1 cellular context compared by ENCODE assay signal in the genomic region with DNA sequence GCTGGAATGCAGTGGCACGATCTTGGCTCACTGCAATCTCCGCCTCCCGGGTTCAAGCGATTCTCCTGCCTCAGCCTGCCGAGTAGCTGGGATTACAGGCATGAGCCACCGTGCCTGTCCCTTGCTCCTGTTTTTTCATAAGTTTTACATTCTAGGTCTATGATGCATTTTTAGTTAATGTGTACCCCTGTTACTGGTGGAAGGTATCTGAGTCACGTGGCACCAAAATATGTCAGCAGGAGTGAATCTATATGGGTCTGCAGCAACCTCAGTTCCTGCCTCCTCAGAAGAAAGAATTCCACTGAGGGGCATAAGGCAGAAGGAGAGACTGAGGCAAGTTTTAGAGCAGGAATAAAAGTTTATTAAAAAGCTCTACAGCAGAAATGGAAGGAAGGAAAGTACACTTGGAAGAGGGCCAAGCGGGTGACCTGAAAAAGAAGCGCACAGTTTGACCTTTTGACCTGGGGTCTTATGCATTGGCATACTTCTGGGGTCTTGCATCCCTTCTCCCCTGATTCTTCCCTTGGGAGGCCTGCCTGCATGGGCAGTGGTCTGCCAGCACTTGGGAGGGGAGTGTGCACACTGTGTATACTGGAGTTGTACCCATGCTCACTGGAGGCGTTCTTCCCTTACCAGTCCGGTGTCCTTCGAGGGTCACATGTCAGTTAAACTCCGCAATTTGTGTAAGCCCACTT.
TF ChIP-seq lines count a peak whose summit lies in the region.

No MANE protein-coding gene starts in this region.

TF ChIP-seq in K562, 482 proteins besides CTCF, POLR2A, EP300 and RAD21:
- TF ChIP-seq, protein P1, sequence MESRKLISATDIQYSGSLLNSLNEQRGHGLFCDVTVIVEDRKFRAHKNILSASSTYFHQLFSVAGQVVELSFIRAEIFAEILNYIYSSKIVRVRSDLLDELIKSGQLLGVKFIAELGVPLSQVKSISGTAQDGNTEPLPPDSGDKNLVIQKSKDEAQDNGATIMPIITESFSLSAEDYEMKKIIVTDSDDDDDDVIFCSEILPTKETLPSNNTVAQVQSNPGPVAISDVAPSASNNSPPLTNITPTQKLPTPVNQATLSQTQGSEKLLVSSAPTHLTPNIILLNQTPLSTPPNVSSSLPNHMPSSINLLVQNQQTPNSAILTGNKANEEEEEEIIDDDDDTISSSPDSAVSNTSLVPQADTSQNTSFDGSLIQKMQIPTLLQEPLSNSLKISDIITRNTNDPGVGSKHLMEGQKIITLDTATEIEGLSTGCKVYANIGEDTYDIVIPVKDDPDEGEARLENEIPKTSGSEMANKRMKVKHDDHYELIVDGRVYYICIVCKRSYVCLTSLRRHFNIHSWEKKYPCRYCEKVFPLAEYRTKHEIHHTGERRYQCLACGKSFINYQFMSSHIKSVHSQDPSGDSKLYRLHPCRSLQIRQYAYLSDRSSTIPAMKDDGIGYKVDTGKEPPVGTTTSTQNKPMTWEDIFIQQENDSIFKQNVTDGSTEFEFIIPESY (CRISPR knock-in tag; IDR thresholded peaks at IDR 0.05) = peak; percentile 92
- TF ChIP-seq, protein P2, sequence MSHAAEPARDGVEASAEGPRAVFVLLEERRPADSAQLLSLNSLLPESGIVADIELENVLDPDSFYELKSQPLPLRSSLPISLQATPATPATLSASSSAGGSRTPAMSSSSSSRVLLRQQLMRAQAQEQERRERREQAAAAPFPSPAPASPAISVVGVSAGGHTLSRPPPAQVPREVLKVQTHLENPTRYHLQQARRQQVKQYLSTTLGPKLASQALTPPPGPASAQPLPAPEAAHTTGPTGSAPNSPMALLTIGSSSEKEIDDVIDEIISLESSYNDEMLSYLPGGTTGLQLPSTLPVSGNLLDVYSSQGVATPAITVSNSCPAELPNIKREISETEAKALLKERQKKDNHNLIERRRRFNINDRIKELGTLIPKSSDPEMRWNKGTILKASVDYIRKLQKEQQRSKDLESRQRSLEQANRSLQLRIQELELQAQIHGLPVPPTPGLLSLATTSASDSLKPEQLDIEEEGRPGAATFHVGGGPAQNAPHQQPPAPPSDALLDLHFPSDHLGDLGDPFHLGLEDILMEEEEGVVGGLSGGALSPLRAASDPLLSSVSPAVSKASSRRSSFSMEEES (CRISPR knock-in tag; IDR thresholded peaks at IDR 0.05) = peak; percentile 22; the same call in 1 of the 2 replicates
- TF ChIP-seq ZNF232 (CRISPR knock-in tag; IDR thresholded peaks at IDR 0.05) (no peak), USF1 (CRISPR knock-in tag; IDR thresholded peaks at IDR 0.05) (peak; percentile 17; the same call in 1 of the 2 replicates), PHF21A (IDR thresholded peaks at IDR 0.05; ENCODE audit: borderline replicate concordance, low read depth) (no peak), HSF4 (CRISPR knock-in tag; IDR thresholded peaks at IDR 0.05; ENCODE audit: borderline replicate concordance) (no peak), NFIC (IDR thresholded peaks at IDR 0.05) (peak; percentile 88), RBM17 (IDR thresholded peaks at IDR 0.05; ENCODE audit: borderline replicate concordance, low read depth, low read length) (no peak), NR2C1 (IDR thresholded peaks at IDR 0.05) (peak; percentile 59), NR2C1 (tag; IDR thresholded peaks at IDR 0.05) (no peak), NR2C2 (CRISPR knock-in tag; IDR thresholded peaks at IDR 0.05) (peak; percentile 52; the same call in 1 of the 2 replicates), NR2C2 (tag; IDR thresholded peaks at IDR 0.05) (no peak; the same call in 1 of the 2 replicates), ZBTB7A (IDR thresholded peaks at IDR 0.05; ENCODE audit: borderline replicate concordance, control insufficient read depth, low read depth, low read length) (0 out of 2 replicates have a peak, but pooled peaks have one; percentile 37), ZNF639 (CRISPR knock-in tag; conservative IDR thresholded peaks at IDR 0.05 in 1 of 2, IDR thresholded peaks at IDR 0.05 in 1 of 2) (0 out of 4 replicates have a peak, but pooled peaks of 1 of the 2 experiments have one; percentile 30), RUNX1 (IDR thresholded peaks at IDR 0.05; ENCODE audit: low read depth) (no peak), RAD51 (IDR thresholded peaks at IDR 0.05; ENCODE audit: borderline replicate concordance, low read depth) (0 out of 2 replicates have a peak, but pooled peaks have one; percentile 14), ARID1B (IDR thresholded peaks at IDR 0.05) (no peak)
- TF ChIP-seq, protein P3, sequence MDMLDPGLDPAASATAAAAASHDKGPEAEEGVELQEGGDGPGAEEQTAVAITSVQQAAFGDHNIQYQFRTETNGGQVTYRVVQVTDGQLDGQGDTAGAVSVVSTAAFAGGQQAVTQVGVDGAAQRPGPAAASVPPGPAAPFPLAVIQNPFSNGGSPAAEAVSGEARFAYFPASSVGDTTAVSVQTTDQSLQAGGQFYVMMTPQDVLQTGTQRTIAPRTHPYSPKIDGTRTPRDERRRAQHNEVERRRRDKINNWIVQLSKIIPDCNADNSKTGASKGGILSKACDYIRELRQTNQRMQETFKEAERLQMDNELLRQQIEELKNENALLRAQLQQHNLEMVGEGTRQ (CRISPR knock-in tag; IDR thresholded peaks at IDR 0.05) = peak; percentile 49
